ENCODE assay signal across 7 cellular contexts in the genomic region with DNA sequence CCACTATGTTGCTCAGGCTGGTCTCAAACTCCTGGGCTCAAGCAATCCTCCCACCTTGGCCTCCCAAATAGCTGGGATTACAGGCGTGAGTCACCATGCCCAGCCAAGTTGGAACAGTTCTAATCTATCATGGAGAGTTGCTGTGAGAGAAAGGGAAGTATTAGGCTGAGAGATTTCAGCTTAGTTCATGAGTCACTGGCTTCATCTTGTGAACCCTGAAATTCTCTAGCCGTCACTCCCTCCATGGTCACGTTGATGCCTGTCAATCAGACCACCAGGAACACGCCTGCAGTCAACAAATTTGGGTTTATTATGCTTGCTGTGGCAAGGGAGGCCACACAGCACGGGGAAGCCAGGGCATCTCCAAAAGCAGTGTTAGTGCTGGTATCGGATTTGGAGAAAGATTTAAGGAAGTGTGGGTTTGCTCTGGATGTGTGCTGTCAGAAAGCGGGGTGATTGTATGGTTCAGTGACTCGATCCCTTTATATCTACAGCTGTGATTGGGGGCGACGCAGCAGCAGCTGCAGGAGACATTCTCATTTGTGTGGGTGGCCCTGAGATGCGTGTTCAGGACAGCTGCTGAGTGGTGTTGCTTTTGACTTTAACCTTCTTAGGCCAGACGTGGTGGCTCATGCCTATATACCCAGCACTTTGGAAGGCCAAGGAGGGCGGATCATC. TPM values are rescaled to one million over a fixed set of nuclear protein-coding genes. Genes with fewer than 3 reads are reported as not detected.
A peak's percentile ranks its signal among the peaks of the same experiment; 100 is the strongest.
DNase-seq lines count a peak whose midpoint lies in the region; ATAC-seq, FAIRE-seq and TF ChIP-seq lines count a peak whose summit lies in the region.
"Had no signal": no experiment of that assay in that cellular context is flagged by ENCODE, and none has a peak within 500 bp of the region (broad histone marks: within the 10 kb centered on the region; RNA-seq: fewer than 3 reads in every experiment).

No MANE protein-coding gene starts in this region.

- H3K27ac ChIP-seq in endothelial cell of umbilical vein (ENCODE audit: insufficient read depth, low read depth, low read length) (no peak overlapping the region), esophagus muscularis mucosa (replicated peaks in 1 of 4) (no peak overlapping the region)

- no peak for TF ChIP-seq POLR2A in endothelial cell of umbilical vein (IDR thresholded peaks at IDR 0.05; ENCODE audit: low read depth, low read length)
- TF ChIP-seq POLR2A in esophagus muscularis mucosa (IDR thresholded peaks at IDR 0.05; ENCODE audit: low read depth) = no peak

- H3K36me3 Mint-ChIP-seq in stimulated activated memory B cell treated with anti-CD40 and anti-IgM and Interleukin-4, amounts not matched to agents 10 μg/mL and 1 μg/mL and 100 μg/mL, for 72 hours = no peaks in the 10 kb centered on the region
- no peaks in the 10 kb centered on the region for H3K36me3 Mint-ChIP-seq in stimulated activated effector memory CD8-positive, alpha-beta T cell treated with anti-CD3 and anti-CD28 coated beads, Interleukin-12 subunit alpha, Interleukin-12 subunit beta, amount 100 ng/mL, for 72 hours

- no peaks in the 10 kb centered on the region for H3K4me1 ChIP-seq in endothelial cell of umbilical vein (ENCODE audit: control insufficient read depth, extremely low read depth, insufficient read depth, low read length)
- peaks cover 3 to 25% (median 20%) of the 10 kb centered on the region in 4 donors for H3K4me1 ChIP-seq in esophagus muscularis mucosa

- H3K9me3 ChIP-seq in endothelial cell of umbilical vein (replicated peaks; ENCODE audit: control insufficient read depth, insufficient read depth, low read length) (no peaks in the 10 kb centered on the region), esophagus muscularis mucosa (no peaks in the 10 kb centered on the region)

- H3K27ac Mint-ChIP-seq in stimulated activated memory B cell treated with anti-CD40 and anti-IgM and Interleukin-4, amounts not matched to agents 10 μg/mL and 1 μg/mL and 100 μg/mL, for 72 hours = peak overlapping the region; percentile 3
- no peak overlapping the region for H3K27ac Mint-ChIP-seq in stimulated activated effector memory CD8-positive, alpha-beta T cell treated with anti-CD3 and anti-CD28 coated beads, Interleukin-12 subunit alpha, Interleukin-12 subunit beta, amount 100 ng/mL, for 72 hours

- H3K4me2 ChIP-seq in endothelial cell of umbilical vein (ENCODE audit: insufficient read depth, low read length) = no peak overlapping the region

- H3K27me3 ChIP-seq in endothelial cell of umbilical vein (ENCODE audit: control insufficient read depth in 2 of 2, insufficient read depth in 2 of 2, low read length in 2 of 2) = no peaks in the 10 kb centered on the region
- no peaks in the 10 kb centered on the region for H3K27me3 ChIP-seq in esophagus muscularis mucosa

- no peaks in the 10 kb centered on the region for H4K20me1 ChIP-seq in endothelial cell of umbilical vein (replicated peaks; ENCODE audit: control insufficient read depth, extremely low read depth, insufficient read depth, low read length)

- peaks cover 27% of the 10 kb centered on the region for H3K27me3 Mint-ChIP-seq in stimulated activated memory B cell treated with anti-CD40 and anti-IgM and Interleukin-4, amounts not matched to agents 10 μg/mL and 1 μg/mL and 100 μg/mL, for 72 hours

- POLR2A ChIA-PET in endothelial cell of umbilical vein (lab: Charles Lee) = no interaction called here

- H3K4me3 ChIP-seq in endothelial cell of umbilical vein (replicated peaks in 1 of 3; ENCODE audit: insufficient read depth in 1 of 3, low read depth in 1 of 3, low read length in 3 of 3) = no peak overlapping the region
- no peak overlapping the region for H3K4me3 ChIP-seq in esophagus muscularis mucosa

- ATAC-seq in stimulated activated memory B cell treated with anti-CD40 and anti-IgM and Interleukin-4, amounts not matched to agents 10 μg/mL and 1 μg/mL and 100 μg/mL, for 72 hours = peak; percentile 56
- ATAC-seq in stimulated activated effector memory CD8-positive, alpha-beta T cell treated with anti-CD3 and anti-CD28 coated beads, Interleukin-12 subunit alpha, Interleukin-12 subunit beta, amount 100 ng/mL, for 72 hours = no peak

- dilution Hi-C loops in endothelial cell of umbilical vein (cut with MboI; ENCODE audit: extremely low pct_ligation_motif_present, low sequenced_read_pairs) = no loop called here

- H3K79me2 ChIP-seq in endothelial cell of umbilical vein (ENCODE audit: control insufficient read depth, insufficient read depth, low read length) = no peaks in the 10 kb centered on the region

- no peak overlapping the region for H3K9ac ChIP-seq in endothelial cell of umbilical vein (replicated peaks; ENCODE audit: extremely low read depth, insufficient read depth, low read length)

- H3K4me3 Mint-ChIP-seq in stimulated activated memory B cell treated with anti-CD40 and anti-IgM and Interleukin-4, amounts not matched to agents 10 μg/mL and 1 μg/mL and 100 μg/mL, for 72 hours = no peak overlapping the region
- no peak overlapping the region for H3K4me3 Mint-ChIP-seq in stimulated activated effector memory CD8-positive, alpha-beta T cell treated with anti-CD3 and anti-CD28 coated beads, Interleukin-12 subunit alpha, Interleukin-12 subunit beta, amount 100 ng/mL, for 72 hours

- DNase-seq in NAMALWA (ENCODE audit: low spot score) = peak; percentile 28
- DNase-seq in endothelial cell of umbilical vein (ENCODE audit: low read depth, low spot score) = peak; percentile 53
- no peak for DNase-seq in stimulated activated effector memory CD8-positive, alpha-beta T cell treated with anti-CD3 and anti-CD28 coated beads, Interleukin-12 subunit alpha, Interleukin-12 subunit beta, amount 100 ng/mL, for 72 hours (ENCODE audit: low spot score in 2 of 2)
- no peak for DNase-seq in stimulated activated CD4-positive, alpha-beta T cell treated with anti-CD3 and anti-CD28 coated beads, Interleukin-4, amount 100 ng/mL, for 24 hours
- DNase-seq in esophagus muscularis mucosa (ENCODE audit: extremely low spot score) = no peak
- DNase-seq: effector memory CD4-positive, alpha-beta T cell had no signal

- H3K36me3 ChIP-seq in endothelial cell of umbilical vein (ENCODE audit: control insufficient read depth in 2 of 2, extremely low read depth in 1 of 2, insufficient read depth in 2 of 2, low read length in 2 of 2) = peaks cover 7 to 15% of the 10 kb centered on the region in 2 experiments
- peaks cover 9 to 23% (median 15%) of the 10 kb centered on the region in 4 donors for H3K36me3 ChIP-seq in esophagus muscularis mucosa

- no TSS peak for BruUV-seq in endothelial cell of umbilical vein (replicated peaks; lab: Mats Ljungman, UMichigan)

- no peak overlapping the region for H2AFZ ChIP-seq in endothelial cell of umbilical vein (ENCODE audit: low read depth, low read length)

- peaks cover 12% of the 10 kb centered on the region for H3K4me1 Mint-ChIP-seq in stimulated activated memory B cell treated with anti-CD40 and anti-IgM and Interleukin-4, amounts not matched to agents 10 μg/mL and 1 μg/mL and 100 μg/mL, for 72 hours
- H3K4me1 Mint-ChIP-seq in stimulated activated effector memory CD8-positive, alpha-beta T cell treated with anti-CD3 and anti-CD28 coated beads, Interleukin-12 subunit alpha, Interleukin-12 subunit beta, amount 100 ng/mL, for 72 hours = peaks cover 6% of the 10 kb centered on the region

- intact Hi-C loops in endothelial cell of umbilical vein (cut with micrococcal nuclease) (no loop called here), esophagus muscularis mucosa (cut with DNase I) (no loop called here)

- no peaks in the 10 kb centered on the region for H3K9me1 ChIP-seq in endothelial cell of umbilical vein (replicated peaks; ENCODE audit: control insufficient read depth, extremely low read depth, insufficient read depth, low read length)

- CTCF ChIA-PET in endothelial cell of umbilical vein (lab: Charles Lee) = interaction anchor here (1.0 kb wide), 1 partner anchor 169 kb away, joined by 4 read pairs; no protein-coding TSS in a partner anchor

- WGBS in esophagus muscularis mucosa = 80% methylated on average over 13 of the region's 13 CpGs

- no peak for TF ChIP-seq CTCF in endothelial cell of umbilical vein (IDR thresholded peaks at IDR 0.05; ENCODE audit: extremely low read depth in 1 of 2, insufficient read depth in 1 of 2, low read depth in 1 of 2, low read length in 2 of 2)
- no peak for TF ChIP-seq CTCF in esophagus muscularis mucosa (IDR thresholded peaks at IDR 0.05)

- TF ChIP-seq EP300 in esophagus muscularis mucosa (IDR thresholded peaks at IDR 0.05) = no peak

- FAIRE-seq in endothelial cell of umbilical vein (lab: Jason Lieb, UNC) = peak; percentile 72

- no peaks in the 10 kb centered on the region for H3K9me3 Mint-ChIP-seq in stimulated activated memory B cell treated with anti-CD40 and anti-IgM and Interleukin-4, amounts not matched to agents 10 μg/mL and 1 μg/mL and 100 μg/mL, for 72 hours
- H3K9me3 Mint-ChIP-seq in stimulated activated effector memory CD8-positive, alpha-beta T cell treated with anti-CD3 and anti-CD28 coated beads, Interleukin-12 subunit alpha, Interleukin-12 subunit beta, amount 100 ng/mL, for 72 hours = no peaks in the 10 kb centered on the region

RNA-seq across cellular contexts. Expression of gene UQCRHL, which starts 18.7 kb away (rescaled TPM):
- total RNA-seq in endothelial cell of umbilical vein (1.4 and 1.8 TPM in 2 replicates), esophagus muscularis mucosa (1 to 10 TPM in 2 of 4 donors, under 1 TPM in 2; 0.52 to 1.3 (median 0.95) TPM)
- 0.64 and 0.92 TPM in 2 replicates for polyA plus RNA-seq in endothelial cell of umbilical vein
- polyA plus RNA-seq in endothelial cell of umbilical vein (2011; cell fraction: cytosol; rRNA removed) = 1.8 and 2.2 TPM in 2 replicates
- 0.90 and 1.3 TPM in 2 replicates for polyA plus RNA-seq in endothelial cell of umbilical vein (2011; cell fraction: nucleus; rRNA removed)
- 3.3 and 8.5 TPM in 2 replicates for polyA plus RNA-seq in endothelial cell of umbilical vein (2012)
- polyA minus RNA-seq in endothelial cell of umbilical vein = 0.24 and 0.70 TPM in 2 replicates
- polyA minus RNA-seq in endothelial cell of umbilical vein (2011; cell fraction: cytosol; rRNA and poly(A)+ RNA removed) = 2.8 TPM
- polyA minus RNA-seq in endothelial cell of umbilical vein (2011; cell fraction: nucleus; rRNA and poly(A)+ RNA removed) = 0.29 and 0.48 TPM in 2 replicates

RNA-seq across cellular contexts. Expression of gene FBLIM1, which starts 30.2 kb away (rescaled TPM):
- total RNA-seq in endothelial cell of umbilical vein (363 and 394 TPM in 2 replicates), esophagus muscularis mucosa (100 to 1,000 TPM in 1 of 4 donors, 10 to 100 TPM in 3; 44.9 to 115 (median 71.8) TPM)
- polyA plus RNA-seq in endothelial cell of umbilical vein = 414 and 436 TPM in 2 replicates
- 349 and 462 TPM in 2 replicates for polyA plus RNA-seq in endothelial cell of umbilical vein (2011; cell fraction: cytosol; rRNA removed)
- 354 and 389 TPM in 2 replicates for polyA plus RNA-seq in endothelial cell of umbilical vein (2011; cell fraction: nucleus; rRNA removed)
- polyA plus RNA-seq in endothelial cell of umbilical vein (2012) = 254 and 300 TPM in 2 replicates
- polyA minus RNA-seq in endothelial cell of umbilical vein = 209 and 240 TPM in 2 replicates
- 1.9 TPM for polyA minus RNA-seq in endothelial cell of umbilical vein (2011; cell fraction: cytosol; rRNA and poly(A)+ RNA removed)
- 110 and 175 TPM in 2 replicates for polyA minus RNA-seq in endothelial cell of umbilical vein (2011; cell fraction: nucleus; rRNA and poly(A)+ RNA removed)

RNA-seq across cellular contexts. Expression of gene TMEM82, which starts 46.5 kb away (rescaled TPM):
- total RNA-seq in endothelial cell of umbilical vein (not detected in 2 replicates), esophagus muscularis mucosa (not detected)
- not detected in 2 replicates for polyA plus RNA-seq in endothelial cell of umbilical vein
- polyA plus RNA-seq in endothelial cell of umbilical vein (2011; cell fraction: cytosol; rRNA removed) = not detected in 2 replicates
- polyA plus RNA-seq in endothelial cell of umbilical vein (2011; cell fraction: nucleus; rRNA removed) = not detected in 2 replicates
- polyA plus RNA-seq in endothelial cell of umbilical vein (2012) = 0.14 TPM in 1 of 2 replicates, not detected in the other
- not detected in 2 replicates for polyA minus RNA-seq in endothelial cell of umbilical vein
- not detected for polyA minus RNA-seq in endothelial cell of umbilical vein (2011; cell fraction: cytosol; rRNA and poly(A)+ RNA removed)
- not detected in 2 replicates for polyA minus RNA-seq in endothelial cell of umbilical vein (2011; cell fraction: nucleus; rRNA and poly(A)+ RNA removed)

RNA-seq across cellular contexts. Expression of gene SLC25A34, which starts 52.7 kb away (rescaled TPM):
- 0.76 and 1.1 TPM in 2 replicates for total RNA-seq in endothelial cell of umbilical vein
- polyA plus RNA-seq in endothelial cell of umbilical vein = 0.90 and 1.4 TPM in 2 replicates
- polyA plus RNA-seq in endothelial cell of umbilical vein (2011; cell fraction: cytosol; rRNA removed) = 0.28 and 0.59 TPM in 2 replicates
- polyA plus RNA-seq in endothelial cell of umbilical vein (2011; cell fraction: nucleus; rRNA removed) = 4.5 and 5.4 TPM in 2 replicates
- polyA plus RNA-seq in endothelial cell of umbilical vein (2012) = 0.41 and 0.49 TPM in 2 replicates
- 0.51 and 0.81 TPM in 2 replicates for polyA minus RNA-seq in endothelial cell of umbilical vein
- not detected for polyA minus RNA-seq in endothelial cell of umbilical vein (2011; cell fraction: cytosol; rRNA and poly(A)+ RNA removed)
- 1.3 and 2.4 TPM in 2 replicates for polyA minus RNA-seq in endothelial cell of umbilical vein (2011; cell fraction: nucleus; rRNA and poly(A)+ RNA removed)
- total RNA-seq in esophagus muscularis mucosa = under 1 TPM; 0.66 to 0.97 (median 0.76) TPM

RNA-seq across cellular contexts. Expression of gene SPEN, which starts 58.7 kb away (rescaled TPM):
- 40.3 and 44.4 TPM in 2 replicates for total RNA-seq in endothelial cell of umbilical vein
- polyA plus RNA-seq in endothelial cell of umbilical vein = 9.3 and 10.2 TPM in 2 replicates
- polyA plus RNA-seq in endothelial cell of umbilical vein (2011; cell fraction: cytosol; rRNA removed) = 8.2 and 9.2 TPM in 2 replicates
- 27.3 and 28.5 TPM in 2 replicates for polyA plus RNA-seq in endothelial cell of umbilical vein (2011; cell fraction: nucleus; rRNA removed)
- polyA plus RNA-seq in endothelial cell of umbilical vein (2012) = 27.0 and 32.0 TPM in 2 replicates
- 36.2 and 36.8 TPM in 2 replicates for polyA minus RNA-seq in endothelial cell of umbilical vein
- 17.7 TPM for polyA minus RNA-seq in endothelial cell of umbilical vein (2011; cell fraction: cytosol; rRNA and poly(A)+ RNA removed)
- 28.4 and 37.8 TPM in 2 replicates for polyA minus RNA-seq in endothelial cell of umbilical vein (2011; cell fraction: nucleus; rRNA and poly(A)+ RNA removed)
- total RNA-seq in esophagus muscularis mucosa = 10 to 100 TPM; 34.6 to 49.9 (median 44.7) TPM

Comparison
In these comparisons a context has a peak if more than half of its experiments do, and no peak if none do; other contexts are left out.
1. DNase-seq: peak in NAMALWA (single experiment) and endothelial cell of umbilical vein (single experiment); none in stimulated activated effector memory CD8-positive, alpha-beta T cell treated with anti-CD3 and anti-CD28 coated beads, Interleukin-12 subunit alpha, Interleukin-12 subunit beta, amount 100 ng/mL, for 72 hours (0 of 2), stimulated activated CD4-positive, alpha-beta T cell treated with anti-CD3 and anti-CD28 coated beads, Interleukin-4, amount 100 ng/mL, for 24 hours (single experiment) and esophagus muscularis mucosa (single experiment).